17 cellular contexts compared by ENCODE assay signal in the genomic region with DNA sequence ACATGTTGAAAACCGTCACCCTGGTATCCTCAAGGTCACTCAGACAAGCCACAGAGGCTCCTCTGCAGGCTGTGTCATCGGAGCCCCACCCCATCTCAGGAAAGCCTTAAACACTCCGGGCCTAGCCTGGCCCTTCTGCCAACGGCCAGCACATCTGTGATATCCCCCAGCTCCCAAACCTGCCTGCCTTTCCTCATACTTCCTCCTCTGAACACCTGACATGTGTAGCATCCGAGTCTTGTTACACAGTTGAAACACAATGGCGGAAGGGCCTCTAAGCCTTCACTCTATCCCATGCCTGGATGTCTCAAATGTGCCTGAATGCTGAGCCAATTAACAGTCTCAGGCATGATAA. TPM values are rescaled to one million over a fixed set of nuclear protein-coding genes. Genes with fewer than 3 reads are reported as not detected.
DNase-seq lines count a peak whose midpoint lies in the region; ATAC-seq, FAIRE-seq and TF ChIP-seq lines count a peak whose summit lies in the region.
"Had no signal": no experiment of that assay in that cellular context is flagged by ENCODE, and none has a peak within 500 bp of the region (broad histone marks: within the 10 kb centered on the region; RNA-seq: fewer than 3 reads in every experiment).

No MANE protein-coding gene starts in this region.

- no peak overlapping the region for H2BK15ac ChIP-seq in mesenchymal stem cell (ENCODE audit: low read depth, poor library complexity, severe bottlenecking)

- H3K27ac ChIP-seq in right atrium auricular region (peak overlapping the region in 1 of 2 donors; percentile 41), adrenal gland (peak overlapping the region in 1 of 5 donors; percentile 77), mesenchymal stem cell (ENCODE audit: low read length, poor library complexity, severe bottlenecking) (no peak overlapping the region), pancreas (no peak overlapping the region)

- no peak overlapping the region for H3K4ac ChIP-seq in mesenchymal stem cell (ENCODE audit: low read depth in 1 of 2, low read length in 2 of 2)

- peak overlapping the region in 1 of 2 experiments; percentile 17 for H2BK12ac ChIP-seq in mesenchymal stem cell (ENCODE audit: low read length in 2 of 2)

- no peak overlapping the region for H2BK120ac ChIP-seq in mesenchymal stem cell (ENCODE audit: low read depth, low read length)

- no peak overlapping the region for H3K4me2 ChIP-seq in mesenchymal stem cell (ENCODE audit: low read length, poor library complexity, severe bottlenecking)

- no peak for TF ChIP-seq POLR2A in adrenal gland (IDR thresholded peaks at IDR 0.05)

- H3K9me3 ChIP-seq in right atrium auricular region (no peaks in the 10 kb centered on the region), adrenal gland (replicated peaks in 1 of 3) (no peaks in the 10 kb centered on the region), mesenchymal stem cell (ENCODE audit: control insufficient read depth, low read length) (no peaks in the 10 kb centered on the region), pancreas (no peaks in the 10 kb centered on the region)
- H3K9me3 ChIP-seq: BLaER1 treated with 17β-estradiol and CSF1 and Interleukin-3, amounts not matched to agents 10 nM and 100 nM; Caco-2 had no signal

- intact Hi-C loops in Right ventricle myocardium superior (cut with DNase I): no loop called here
- intact Hi-C loops in adrenal gland (cut with DNase I): no loop called here
- intact Hi-C loops in pancreas (cut with DNase I): no loop called here

- H4K8ac ChIP-seq in mesenchymal stem cell (ENCODE audit: low read length): no peak overlapping the region

- H3K4me3 ChIP-seq in right atrium auricular region: no peak overlapping the region
- H3K4me3 ChIP-seq in adrenal gland: no peak overlapping the region
- no peak overlapping the region for H3K4me3 ChIP-seq in mesenchymal stem cell (ENCODE audit: insufficient read depth in 1 of 2, low read depth in 1 of 2, low read length in 2 of 2)
- H3K4me3 ChIP-seq in pancreas: no peak overlapping the region
- H3K4me3 ChIP-seq: BLaER1 treated with 17β-estradiol and CSF1 and Interleukin-3, amounts not matched to agents 10 nM and 100 nM had no signal

- no peak for FAIRE-seq in pancreas (lab: Jason Lieb, UNC)
- FAIRE-seq: A204.1 had no signal

- no peak overlapping the region for H2AK5ac ChIP-seq in mesenchymal stem cell (ENCODE audit: low read length, severe bottlenecking)

- DNase-seq in Right ventricle myocardium superior (no peak), right atrium auricular region (ENCODE audit: low spot score) (no peak), adrenal gland (peak; percentile 38 to 83 (median 73)), mesenchymal stem cell (no peak), T-helper 2 cell (no peak), pancreas (no peak)
- DNase-seq: Caco-2, DMS153, MV-4-11, NCI-H1417, NCI-H187 treated with DMSO at 0.1 percent for 48 hours, NCI-H345, NCI-H69 had no signal

- no peak overlapping the region for H3K9ac ChIP-seq in mesenchymal stem cell (ENCODE audit: low read length)
- H3K9ac ChIP-seq: BLaER1 treated with 17β-estradiol and CSF1 and Interleukin-3, amounts not matched to agents 10 nM and 100 nM had no signal

- no peaks in the 10 kb centered on the region for H3K79me1 ChIP-seq in mesenchymal stem cell (replicated peaks; ENCODE audit: low read length, poor library complexity, severe bottlenecking)

- TF ChIP-seq CTCF in right atrium auricular region (IDR thresholded peaks at IDR 0.05) (no peak), adrenal gland (IDR thresholded peaks at IDR 0.05) (no peak), pancreas (IDR thresholded peaks at IDR 0.05) (no peak)

- H2AFZ ChIP-seq in mesenchymal stem cell (ENCODE audit: low read depth, low read length): no peak overlapping the region

- peaks cover 0 to 34% of the 10 kb centered on the region in 2 donors for H3K4me1 ChIP-seq in right atrium auricular region
- H3K4me1 ChIP-seq in adrenal gland (replicated peaks in 1 of 2): peaks cover 0 to 6% of the 10 kb centered on the region in 2 donors
- peaks cover 13% of the 10 kb centered on the region for H3K4me1 ChIP-seq in mesenchymal stem cell (ENCODE audit: control insufficient read depth, insufficient read depth, low read depth, low read length)
- no peaks in the 10 kb centered on the region for H3K4me1 ChIP-seq in pancreas
- H3K4me1 ChIP-seq: Caco-2 had no signal

- no peak overlapping the region for H4K91ac ChIP-seq in mesenchymal stem cell (ENCODE audit: low read length)

- no peak overlapping the region for H2BK5ac ChIP-seq in mesenchymal stem cell (ENCODE audit: low read depth, low read length, poor library complexity, severe bottlenecking)

- H3K14ac ChIP-seq in mesenchymal stem cell (ENCODE audit: low read length in 2 of 2): no peak overlapping the region

- 47 to 79% (median 64%) methylated on average over 4 to 6 of the region's 6 CpGs for WGBS in adrenal gland, 4 donors
- 74% methylated on average over 5 of the region's 6 CpGs for WGBS in mesenchymal stem cell
- 71 to 83% methylated on average over 6 of the region's 6 CpGs for WGBS in pancreas, 2 donors

- ATAC-seq in Right ventricle myocardium superior (ENCODE audit: poor library complexity): peak; percentile 6
- ATAC-seq in HG02642 (IDR thresholded peaks at IDR 0.05; ENCODE audit: poor library complexity, unreplicated experiment): no peak
- no peak for ATAC-seq in GM19397 (IDR thresholded peaks at IDR 0.05; ENCODE audit: unreplicated experiment)
- no peak for ATAC-seq in pancreas

- H3K36me3 ChIP-seq in right atrium auricular region: no peaks in the 10 kb centered on the region
- H3K36me3 ChIP-seq in adrenal gland (replicated peaks in 1 of 2): peaks cover 0 to 27% of the 10 kb centered on the region in 2 donors
- peaks cover 0 to 18% of the 10 kb centered on the region in 2 experiments for H3K36me3 ChIP-seq in mesenchymal stem cell (ENCODE audit: control insufficient read depth in 1 of 2, insufficient read depth in 2 of 2, low read depth in 1 of 2, low read length in 2 of 2)
- H3K36me3 ChIP-seq in pancreas: peaks cover 0 to 7% (median 0%) of the 10 kb centered on the region in 3 donors
- H3K36me3 ChIP-seq: BLaER1 treated with 17β-estradiol and CSF1 and Interleukin-3, amounts not matched to agents 10 nM and 100 nM had no signal

- H3K23ac ChIP-seq in mesenchymal stem cell (ENCODE audit: low read length in 2 of 2): no peak overlapping the region

- H3K27me3 ChIP-seq in right atrium auricular region (no peaks in the 10 kb centered on the region), adrenal gland (no peaks in the 10 kb centered on the region), mesenchymal stem cell (ENCODE audit: control insufficient read depth in 1 of 2, insufficient read depth in 1 of 2, low read length in 2 of 2) (no peaks in the 10 kb centered on the region), pancreas (no peaks in the 10 kb centered on the region)
- H3K27me3 ChIP-seq: BLaER1 treated with 17β-estradiol and CSF1 and Interleukin-3, amounts not matched to agents 10 nM and 100 nM had no signal

- H3K18ac ChIP-seq in mesenchymal stem cell (ENCODE audit: low read depth in 1 of 2, low read length in 2 of 2): peak overlapping the region; percentile 18 to 51

RNA-seq across cellular contexts. Expression of a gene that starts 32.9 kb away (rescaled TPM):
- total RNA-seq in Right ventricle myocardium superior: 11.9 TPM
- 10 to 100 TPM in 1 of 2 donors, 1 to 10 TPM in 1; 8.0 to 15.4 TPM for total RNA-seq in right atrium auricular region
- total RNA-seq in adrenal gland: 10 to 100 TPM in 7 of 8 donors, 1 to 10 TPM in 1; 7.7 to 38.5 (median 27.3) TPM
- polyA plus RNA-seq in adrenal gland: 10 to 100 TPM in 1 of 3 donors, 1 to 10 TPM in 2; 5.5 to 14.2 (median 8.5) TPM
- 55.8 TPM for polyA plus RNA-seq in mesenchymal stem cell (2013, experiment 1 of 2)
- polyA plus RNA-seq in mesenchymal stem cell (2013, experiment 2 of 2): 57.6 TPM
- 10 to 100 TPM in 5 of 6 donors, 1 to 10 TPM in 1; 10.0 to 43.6 (median 15.3) TPM for total RNA-seq in pancreas
- polyA plus RNA-seq in pancreas: 1 to 10 TPM; 3.5 to 5.5 TPM

Comparison
In these comparisons a context has a peak if more than half of its experiments do, and no peak if none do; other contexts are left out.
1. DNase-seq: peak in adrenal gland (7 of 7); none in Right ventricle myocardium superior (single experiment), right atrium auricular region (single experiment), mesenchymal stem cell (single experiment), T-helper 2 cell (0 of 5) and pancreas (0 of 6).